1 cellular context compared by ENCODE assay signal in genomic region chr17:64281962-64282752, GRCh38.
TF ChIP-seq lines count a peak whose summit lies in the region.

No MANE protein-coding gene starts in this region.

TF ChIP-seq in HepG2, 621 proteins besides CTCF, POLR2A, EP300 and RAD21 (continued from another document and continues in another):
- TF ChIP-seq TERF1 (CRISPR knock-in tag; IDR thresholded peaks at IDR 0.05) (no peak), NR2C2 (CRISPR knock-in tag; IDR thresholded peaks at IDR 0.05; ENCODE audit: borderline replicate concordance) (no peak), ZSCAN20 (CRISPR knock-in tag; IDR thresholded peaks at IDR 0.05; ENCODE audit: borderline replicate concordance) (no peak), ZNF180 (CRISPR knock-in tag; IDR thresholded peaks at IDR 0.05; ENCODE audit: borderline replicate concordance, low read depth) (no peak), STAG1 (CRISPR knock-in tag; IDR thresholded peaks at IDR 0.05) (peak; percentile 90), ZNF501 (CRISPR knock-in tag; IDR thresholded peaks at IDR 0.05) (no peak), ZSCAN31 (CRISPR knock-in tag; IDR thresholded peaks at IDR 0.05; ENCODE audit: low read depth) (no peak), REXO4 (CRISPR knock-in tag; IDR thresholded peaks at IDR 0.05; ENCODE audit: borderline replicate concordance) (no peak), ZMYM2 (CRISPR knock-in tag; IDR thresholded peaks at IDR 0.05) (no peak), ZBED4 (CRISPR knock-in tag; IDR thresholded peaks at IDR 0.05; ENCODE audit: borderline replicate concordance) (no peak), AKAP8 (CRISPR knock-in tag; IDR thresholded peaks at IDR 0.05) (no peak), SOX6 (IDR thresholded peaks at IDR 0.05) (no peak), SOX6 (CRISPR knock-in tag; IDR thresholded peaks at IDR 0.05) (peak; percentile 43; the same call in 1 of the 2 replicates), MAX (IDR thresholded peaks at IDR 0.05) (0 out of 2 replicates have a peak, but pooled peaks have one; percentile 11), MATR3 (CRISPR knock-in tag; IDR thresholded peaks at IDR 0.05) (no peak), ZBTB42 (CRISPR knock-in tag; IDR thresholded peaks at IDR 0.05) (no peak), ZNF33A (CRISPR knock-in tag; IDR thresholded peaks at IDR 0.05; ENCODE audit: borderline replicate concordance) (no peak), TOPORS (CRISPR knock-in tag; IDR thresholded peaks at IDR 0.05) (no peak), ZFP91 (CRISPR knock-in tag; IDR thresholded peaks at IDR 0.05; ENCODE audit: borderline replicate concordance) (no peak), SALL2 (CRISPR knock-in tag; IDR thresholded peaks at IDR 0.05) (no peak), ZNF251 (CRISPR knock-in tag; IDR thresholded peaks at IDR 0.05) (no peak), ARNTL (CRISPR knock-in tag; IDR thresholded peaks at IDR 0.05) (no peak), CHCHD3 (CRISPR knock-in tag; IDR thresholded peaks at IDR 0.05) (no peak), SP5 (CRISPR knock-in tag; IDR thresholded peaks at IDR 0.05; ENCODE audit: borderline replicate concordance, low read depth) (peak; percentile 82), CREB3 (CRISPR knock-in tag; IDR thresholded peaks at IDR 0.05) (no peak), TGIF2 (CRISPR knock-in tag; IDR thresholded peaks at IDR 0.05) (no peak), SP4 (CRISPR knock-in tag; IDR thresholded peaks at IDR 0.05) (no peak), CCDC6 (CRISPR knock-in tag; IDR thresholded peaks at IDR 0.05) (no peak), SRSF1 (optimal IDR thresholded peaks at IDR 0.05; ENCODE audit: low read depth, low read length) (no peak), DDIT3 (CRISPR knock-in tag; IDR thresholded peaks at IDR 0.05) (no peak), NFYC (CRISPR knock-in tag; IDR thresholded peaks at IDR 0.05) (no peak), ZGPAT (CRISPR knock-in tag; IDR thresholded peaks at IDR 0.05) (no peak), STAT5B (CRISPR knock-in tag; IDR thresholded peaks at IDR 0.05) (no peak), KLF11 (CRISPR knock-in tag; IDR thresholded peaks at IDR 0.05) (no peak), ZNF432 (CRISPR knock-in tag; IDR thresholded peaks at IDR 0.05; ENCODE audit: borderline replicate concordance) (no peak), ZNF580 (CRISPR knock-in tag; IDR thresholded peaks at IDR 0.05; ENCODE audit: borderline replicate concordance, low read depth) (peak; percentile 52; the same call in 1 of the 2 replicates), ZNF382 (CRISPR knock-in tag; IDR thresholded peaks at IDR 0.05; ENCODE audit: borderline replicate concordance) (no peak), ZBTB34 (CRISPR knock-in tag; IDR thresholded peaks at IDR 0.05) (no peak), PRMT3 (CRISPR knock-in tag; IDR thresholded peaks at IDR 0.05; ENCODE audit: borderline replicate concordance, low read depth) (no peak), SMC3 (IDR thresholded peaks at IDR 0.05; ENCODE audit: low read length) (peak; percentile 95), ZNF766 (CRISPR knock-in tag; IDR thresholded peaks at IDR 0.05; ENCODE audit: borderline replicate concordance) (no peak), NCOA1 (CRISPR knock-in tag; IDR thresholded peaks at IDR 0.05) (no peak), NFE2L2 (IDR thresholded peaks at IDR 0.05; ENCODE audit: low read length) (no peak), ZFP62 (CRISPR knock-in tag; IDR thresholded peaks at IDR 0.05) (no peak), ONECUT2 (CRISPR knock-in tag; IDR thresholded peaks at IDR 0.05) (no peak), GZF1 (CRISPR knock-in tag; IDR thresholded peaks at IDR 0.05) (no peak), ZNF839 (CRISPR knock-in tag; IDR thresholded peaks at IDR 0.05; ENCODE audit: borderline replicate concordance) (no peak), ZFP82 (CRISPR knock-in tag; IDR thresholded peaks at IDR 0.05; ENCODE audit: borderline replicate concordance) (0 out of 2 replicates have a peak, but pooled peaks have one; percentile 64), ERF (CRISPR knock-in tag; IDR thresholded peaks at IDR 0.05) (peak; percentile 25; the same call in 1 of the 2 replicates), ZFYVE20 (CRISPR knock-in tag; IDR thresholded peaks at IDR 0.05; ENCODE audit: borderline replicate concordance, low read depth) (no peak), ZNF713 (CRISPR knock-in tag; IDR thresholded peaks at IDR 0.05) (no peak), TMF1 (CRISPR knock-in tag; IDR thresholded peaks at IDR 0.05; ENCODE audit: low read depth) (no peak), ZNF761 (CRISPR knock-in tag; conservative IDR thresholded peaks at IDR 0.05) (no peak), CSRNP1 (CRISPR knock-in tag; IDR thresholded peaks at IDR 0.05) (no peak), TSC22D2 (CRISPR knock-in tag; IDR thresholded peaks at IDR 0.05; ENCODE audit: borderline replicate concordance) (no peak), MZF1 (CRISPR knock-in tag; IDR thresholded peaks at IDR 0.05; ENCODE audit: borderline replicate concordance) (no peak), ATF2 (CRISPR knock-in tag; IDR thresholded peaks at IDR 0.05) (no peak), HCFC1 (IDR thresholded peaks at IDR 0.05; ENCODE audit: low read depth, low read length) (no peak), PCBP2 (optimal IDR thresholded peaks at IDR 0.05; ENCODE audit: low read depth, low read length, poor library complexity, severe bottlenecking) (no peak), ZNF460 (CRISPR knock-in tag; IDR thresholded peaks at IDR 0.05; ENCODE audit: borderline replicate concordance) (no peak)
